ENCODE assay signal across 10 cellular contexts in the genomic region with DNA sequence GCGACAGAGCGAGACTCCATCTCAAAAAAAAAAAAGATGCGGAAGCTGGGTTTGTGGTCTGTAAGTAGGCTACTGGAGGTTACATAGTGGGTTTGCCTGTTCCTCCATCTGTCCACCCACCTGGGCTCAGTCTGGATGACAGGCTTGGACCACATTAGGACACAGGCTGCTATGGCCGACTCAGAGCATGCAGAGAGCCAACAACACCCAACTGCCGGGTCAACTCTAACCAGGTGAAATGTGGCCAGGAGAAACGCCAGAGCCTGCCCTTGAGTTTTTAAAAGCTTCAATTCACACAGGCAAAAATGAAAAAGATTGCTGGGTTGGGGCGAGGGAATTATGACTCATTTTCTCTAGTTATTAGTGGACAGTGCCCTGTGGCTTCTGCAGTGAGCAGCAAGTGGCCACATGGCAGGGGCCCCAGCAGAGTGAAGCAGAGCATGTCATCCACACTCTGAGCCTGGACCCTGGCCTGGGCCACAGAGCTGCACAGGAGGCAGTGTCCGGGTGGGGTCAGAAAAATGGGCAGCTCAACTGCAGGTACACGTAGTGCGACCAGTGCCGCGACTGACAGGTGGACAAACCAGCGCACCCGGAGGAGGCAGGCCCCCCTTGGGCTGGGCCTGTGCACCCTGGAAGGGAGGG.
DNase-seq lines count a peak whose midpoint lies in the region; ATAC-seq lines count a peak whose summit lies in the region.
"Had no signal": no experiment of that assay in that cellular context is flagged by ENCODE, and none has a peak within 500 bp of the region (broad histone marks: within the 10 kb centered on the region; RNA-seq: fewer than 3 reads in every experiment).

No MANE protein-coding gene starts in this region.

- peak; percentile 50 for DNase-seq in activated CD8-positive, alpha-beta memory T cell treated with anti-CD3 and anti-CD28 coated beads for 24 hours
- no peak for DNase-seq in activated CD8-positive, alpha-beta memory T cell treated with anti-CD3 and anti-CD28 coated beads, Interleukin-2, amount 50 U/mL, for 4 hours
- DNase-seq in stimulated activated naive CD8-positive, alpha-beta T cell treated with anti-CD3 and anti-CD28 coated beads, Interleukin-15, Interleukin-2, amounts not matched to agents 100 U/mL and 50 U/mL, for 24 hours, result no peak
- no peak for DNase-seq in NCI-H2081 (lab: John Stamatoyannopoulos, UW)
- no peak for DNase-seq in NCI-H774 (lab: John Stamatoyannopoulos, UW)
- no peak for DNase-seq in activated T-cell treated with anti-CD3 and anti-CD28 coated beads for 4 hours

- ATAC-seq in GM21825 (IDR thresholded peaks at IDR 0.05; ENCODE audit: unreplicated experiment) (peak; percentile 52), HG03460 (IDR thresholded peaks at IDR 0.05; ENCODE audit: unreplicated experiment) (peak; percentile 55)
- peak; percentile 37 for ATAC-seq in stimulated activated naive CD8-positive, alpha-beta T cell treated with anti-CD3 and anti-CD28 coated beads, Interleukin-15, Interleukin-2, amounts not matched to agents 100 U/mL and 50 U/mL, for 24 hours
- ATAC-seq: A549, K562 had no signal
